ENCODE assay signal across 1 cellular context in genomic region chr9:21994996-21995651, GRCh38.
TF ChIP-seq lines count a peak whose summit lies in the region.

No MANE protein-coding gene starts in this region.

TF ChIP-seq in endothelial cell of umbilical vein, 7 proteins besides CTCF, POLR2A, EP300 and RAD21 (continued from another document):
- no peak for TF ChIP-seq FOS (IDR thresholded peaks at IDR 0.05; ENCODE audit: borderline replicate concordance, insufficient read depth, low read length)
- no peak for TF ChIP-seq POLR2AphosphoS5 (IDR thresholded peaks at IDR 0.05; ENCODE audit: insufficient read depth, low read depth, low read length)
- TF ChIP-seq EZH2 (IDR thresholded peaks at IDR 0.05; ENCODE audit: borderline replicate concordance, low read depth, low read length, severe bottlenecking), result no peak
- no peak for TF ChIP-seq JUN (IDR thresholded peaks at IDR 0.05; ENCODE audit: borderline replicate concordance, insufficient read depth, insufficient read length, low read depth)
- TF ChIP-seq GATA2 (IDR thresholded peaks at IDR 0.05; ENCODE audit: insufficient read depth, insufficient read length, low read depth, low read length), result no peak
